Comparison of ENCODE assay signal across 22 cellular contexts in the genomic region with DNA sequence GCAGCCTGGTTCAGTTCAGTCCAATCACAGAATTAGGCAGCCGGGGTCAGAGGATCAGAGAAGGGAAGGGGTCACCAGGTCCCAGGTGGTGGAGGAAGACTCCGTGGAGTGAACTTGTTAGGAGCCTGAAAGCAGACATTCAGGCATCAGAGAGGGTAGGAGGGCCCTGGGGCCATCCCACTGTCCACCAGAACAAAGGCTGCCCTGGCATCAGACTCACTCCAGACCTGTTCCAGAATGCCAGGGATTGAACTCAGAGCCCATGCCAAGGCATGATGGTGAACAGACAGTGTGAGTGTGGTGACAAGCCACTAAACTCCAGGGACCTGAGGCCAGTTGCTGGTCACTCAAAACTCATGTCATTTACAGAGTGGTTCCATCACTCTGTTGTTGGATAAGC.
"Had no signal": no experiment of that assay in that cellular context is flagged by ENCODE, and none has a peak within 500 bp of the region (broad histone marks: within the 10 kb centered on the region; RNA-seq: fewer than 3 reads in every experiment).

No MANE protein-coding gene starts in this region.

- DNase-seq: stimulated activated CD4-positive, alpha-beta T cell treated with anti-CD3 and anti-CD28 coated beads, Interleukin-2, amount 100 ng/mL, for 48 hours; stimulated activated CD4-positive, alpha-beta T cell treated with anti-CD3 and anti-CD28 coated beads, Interleukin-4, amount 100 ng/mL, for 1 hour; stimulated activated CD4-positive, alpha-beta T cell treated with anti-CD3 and anti-CD28 coated beads, Interleukin-4, amount 100 ng/mL, for 24 hours; stimulated activated CD4-positive, alpha-beta T cell treated with anti-CD3 and anti-CD28 coated beads, Interleukin-4, amount 100 ng/mL, for 4 hours; stimulated activated CD8-positive, alpha-beta memory T cell treated with anti-CD3 and anti-CD28 coated beads, Interleukin-4, amount 100 ng/mL, for 48 hours; stimulated activated naive B cell treated with anti-CD40 and anti-IgM and Interleukin-4, amounts not matched to agents 10 μg/mL and 1 μg/mL and 100 μg/mL, for 72 hours; stimulated activated naive CD4-positive, alpha-beta T cell; stimulated activated naive CD4-positive, alpha-beta T cell treated with Interleukin-2 at 50 U/mL for 16 hours; stimulated activated naive CD8-positive, alpha-beta T cell treated with anti-CD3 and anti-CD28 coated beads, Interleukin-15, amount 100 ng/mL, for 72 hours; stimulated activated naive CD8-positive, alpha-beta T cell treated with anti-CD3 and anti-CD28 coated beads, Interleukin-15, Interleukin-2, amounts not matched to agents 100 U/mL and 50 U/mL, for 24 hours; stomach; substantia nigra; testis; thyroid gland; tibial artery; transverse colon; trophoblast cell; upper lobe of left lung; upper lobe of right lung; uterus had no signal

- ATAC-seq: stimulated activated effector memory CD8-positive, alpha-beta T cell treated with anti-CD3 and anti-CD28 coated beads, Interleukin-12 subunit alpha, Interleukin-12 subunit beta, amount 100 ng/mL, for 72 hours; stimulated activated memory B cell treated with anti-CD40 and anti-IgM and Interleukin-4, amounts not matched to agents 10 μg/mL and 1 μg/mL and 100 μg/mL, for 72 hours; stimulated activated naive B cell treated with anti-CD40 and anti-IgM and Interleukin-4, amounts not matched to agents 10 μg/mL and 1 μg/mL and 100 μg/mL, for 72 hours; stimulated activated naive CD8-positive, alpha-beta T cell treated with anti-CD3 and anti-CD28 coated beads, Interleukin-15, amount 100 ng/mL, for 72 hours; stimulated activated naive CD8-positive, alpha-beta T cell treated with anti-CD3 and anti-CD28 coated beads, Interleukin-15, Interleukin-2, amounts not matched to agents 100 U/mL and 50 U/mL, for 24 hours; upper lobe of right lung had no signal
